Comparison of ENCODE assay signal across 2 cellular contexts in the genomic region with DNA sequence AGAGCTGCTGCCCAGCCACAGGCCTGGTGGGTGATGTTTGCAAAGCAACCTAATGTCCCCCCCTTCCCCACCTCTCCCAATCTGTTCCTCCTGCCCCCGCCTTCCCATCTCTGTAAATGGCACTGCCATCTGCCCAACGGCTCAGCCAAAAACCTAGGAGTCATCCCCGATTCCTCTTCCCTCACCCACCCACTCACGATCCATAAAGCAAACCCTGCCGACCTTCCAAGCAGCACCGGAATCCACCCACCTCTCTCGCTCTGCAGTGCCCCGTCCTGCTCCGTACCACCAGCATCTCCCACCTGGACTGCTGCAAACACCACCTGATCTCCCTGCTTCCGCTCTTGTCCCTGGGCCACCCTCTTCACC.
TF ChIP-seq lines count a peak whose summit lies in the region.

No MANE protein-coding gene starts in this region.

TF ChIP-seq in GM23338, 12 proteins besides CTCF, POLR2A, EP300 and RAD21 (continued from another document):
- TF ChIP-seq, protein P1, sequence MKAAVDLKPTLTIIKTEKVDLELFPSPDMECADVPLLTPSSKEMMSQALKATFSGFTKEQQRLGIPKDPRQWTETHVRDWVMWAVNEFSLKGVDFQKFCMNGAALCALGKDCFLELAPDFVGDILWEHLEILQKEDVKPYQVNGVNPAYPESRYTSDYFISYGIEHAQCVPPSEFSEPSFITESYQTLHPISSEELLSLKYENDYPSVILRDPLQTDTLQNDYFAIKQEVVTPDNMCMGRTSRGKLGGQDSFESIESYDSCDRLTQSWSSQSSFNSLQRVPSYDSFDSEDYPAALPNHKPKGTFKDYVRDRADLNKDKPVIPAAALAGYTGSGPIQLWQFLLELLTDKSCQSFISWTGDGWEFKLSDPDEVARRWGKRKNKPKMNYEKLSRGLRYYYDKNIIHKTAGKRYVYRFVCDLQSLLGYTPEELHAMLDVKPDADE (IDR thresholded peaks at IDR 0.05), result no peak
- no peak for TF ChIP-seq JUNB (IDR thresholded peaks at IDR 0.05; ENCODE audit: unreplicated experiment)

TF ChIP-seq in WTC11, 78 proteins besides CTCF, POLR2A, EP300 and RAD21 (continued from another document):
- TF ChIP-seq, protein P2, sequence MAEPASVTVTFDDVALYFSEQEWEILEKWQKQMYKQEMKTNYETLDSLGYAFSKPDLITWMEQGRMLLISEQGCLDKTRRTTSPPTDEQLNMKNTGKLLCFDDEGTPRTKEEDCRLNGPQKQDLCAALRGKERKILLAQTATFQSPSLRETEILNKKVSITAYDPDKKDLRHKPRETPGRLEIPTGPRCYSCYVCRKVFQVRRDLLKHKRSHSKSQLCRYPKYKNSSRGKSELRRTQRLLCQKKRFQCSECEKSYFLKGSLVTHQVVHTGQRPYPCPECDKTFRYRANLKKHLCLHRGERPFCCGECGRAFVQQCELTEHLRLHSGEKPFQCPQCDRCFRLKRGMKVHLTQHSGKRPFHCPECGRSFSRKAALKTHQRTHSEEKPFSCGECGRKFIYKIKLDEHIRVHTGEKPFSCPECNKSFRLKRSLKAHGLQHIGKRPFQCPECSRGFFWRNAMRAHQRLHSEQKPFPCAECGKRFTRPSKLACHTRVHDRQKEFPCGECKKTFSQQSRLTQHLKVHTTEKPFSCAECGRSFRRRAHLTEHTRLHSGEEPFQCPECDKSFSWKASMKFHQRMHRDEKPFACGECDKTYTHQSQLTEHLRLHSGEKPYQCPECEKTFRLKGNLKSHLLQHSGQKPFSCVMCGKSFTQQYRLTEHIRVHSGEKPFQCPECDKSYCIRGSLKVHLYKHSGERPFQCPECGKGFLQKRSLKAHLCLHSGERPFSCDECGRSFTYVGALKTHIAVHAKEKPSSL (CRISPR knock-in tag; conservative IDR thresholded peaks at IDR 0.05), result no peak
- TF ChIP-seq, protein P3, sequence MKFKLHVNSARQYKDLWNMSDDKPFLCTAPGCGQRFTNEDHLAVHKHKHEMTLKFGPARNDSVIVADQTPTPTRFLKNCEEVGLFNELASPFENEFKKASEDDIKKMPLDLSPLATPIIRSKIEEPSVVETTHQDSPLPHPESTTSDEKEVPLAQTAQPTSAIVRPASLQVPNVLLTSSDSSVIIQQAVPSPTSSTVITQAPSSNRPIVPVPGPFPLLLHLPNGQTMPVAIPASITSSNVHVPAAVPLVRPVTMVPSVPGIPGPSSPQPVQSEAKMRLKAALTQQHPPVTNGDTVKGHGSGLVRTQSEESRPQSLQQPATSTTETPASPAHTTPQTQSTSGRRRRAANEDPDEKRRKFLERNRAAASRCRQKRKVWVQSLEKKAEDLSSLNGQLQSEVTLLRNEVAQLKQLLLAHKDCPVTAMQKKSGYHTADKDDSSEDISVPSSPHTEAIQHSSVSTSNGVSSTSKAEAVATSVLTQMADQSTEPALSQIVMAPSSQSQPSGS (CRISPR knock-in tag; IDR thresholded peaks at IDR 0.05; ENCODE audit: borderline replicate concordance, low read depth), result no peak
- no peak for TF ChIP-seq OVOL2 (CRISPR knock-in tag; IDR thresholded peaks at IDR 0.05; ENCODE audit: borderline replicate concordance)
- no peak for TF ChIP-seq TEAD4 (CRISPR knock-in tag; IDR thresholded peaks at IDR 0.05)
